In genomic region chr20:46012926-46013825, GRCh38 we compare ENCODE assay signal across 8 cellular contexts. TPM values are rescaled to one million over a fixed set of nuclear protein-coding genes. Genes with fewer than 3 reads are reported as not detected.
DNase-seq lines count a peak whose midpoint lies in the region; ATAC-seq, FAIRE-seq and TF ChIP-seq lines count a peak whose summit lies in the region.

No MANE protein-coding gene starts in this region.

- peaks cover 52% of the 10 kb centered on the region for H3K27me3 ChIP-seq in BE2C

- no peaks in the 10 kb centered on the region for H3K4me1 ChIP-seq in BE2C

- no peak for TF ChIP-seq POLR2A in GM12892 (IDR thresholded peaks at IDR 0.05; ENCODE audit: low read depth, low read length)

- H3K27ac ChIP-seq in SK-N-MC, result no peak overlapping the region

- no peak for TF ChIP-seq CTCF in BE2C (IDR thresholded peaks at IDR 0.05; ENCODE audit: low read depth, low read length)

- H3K36me3 ChIP-seq in BE2C (no peaks in the 10 kb centered on the region), SK-N-MC (ENCODE audit: insufficient read depth, low read length) (no peaks in the 10 kb centered on the region)

- H3K4me3 ChIP-seq in BE2C (ENCODE audit: low read depth, low read length), result peak overlapping the region; percentile 32
- H3K4me3 ChIP-seq in SK-N-MC, result peak overlapping the region; percentile 73
- peak overlapping the region; percentile 59 for H3K4me3 ChIP-seq in iPS-18c (ENCODE audit: insufficient read depth, low read depth, low read length)

- ATAC-seq in GM21526 (IDR thresholded peaks at IDR 0.05; ENCODE audit: low FRiP score, unreplicated experiment), result no peak

- H3K9me3 ChIP-seq in BE2C (no peaks in the 10 kb centered on the region; the same call in 1 of the 2 replicates), SK-N-MC (ENCODE audit: low read depth, low read length) (no peaks in the 10 kb centered on the region), iPS-18c (ENCODE audit: control insufficient read depth, insufficient read depth, low read length) (peaks cover 2% of the 10 kb centered on the region)

- no peak for FAIRE-seq in GM12892 (lab: Jason Lieb, UNC)

- H3K9ac ChIP-seq in SK-N-MC (ENCODE audit: insufficient read length), result no peak overlapping the region

- DNase-seq in BE2C (no peak), D341Med (ENCODE audit: low spot score) (peak; percentile 49), SK-N-MC (ENCODE audit: low read depth, low spot score) (no peak), DMS153 treated with DMSO at 0.1 percent for 48 hours (lab: John Stamatoyannopoulos, UW; ENCODE audit: unreplicated experiment) (no peak), GM12892 (ENCODE audit: insufficient read length) (no peak), NCI-H2196 treated with DMSO at 0.1 percent for 48 hours (lab: John Stamatoyannopoulos, UW; ENCODE audit: unreplicated experiment) (no peak)

RNA-seq across cellular contexts. Expression of gene MMP9, which starts 4.5 kb away (rescaled TPM):
- polyA plus RNA-seq in BE2C (2012; ENCODE audit: insufficient read depth, insufficient read length, low read depth), result not detected
- polyA plus RNA-seq in GM12892 (2012; ENCODE audit: missing spikeins), result 0.15 TPM

RNA-seq across cellular contexts. Expression of gene SLC12A5, which starts 15.8 kb away (rescaled TPM):
- polyA plus RNA-seq in BE2C (2012; ENCODE audit: insufficient read depth, insufficient read length, low read depth), result 9.0 TPM
- 2.3 TPM for polyA plus RNA-seq in GM12892 (2012; ENCODE audit: missing spikeins)

RNA-seq across cellular contexts. Expression of gene ZNF335, which starts 41.2 kb away (rescaled TPM):
- polyA plus RNA-seq in BE2C (2012; ENCODE audit: insufficient read depth, insufficient read length, low read depth), result 23.4 TPM
- polyA plus RNA-seq in GM12892 (2012; ENCODE audit: missing spikeins), result 10.0 TPM
